1 cellular context compared by ENCODE assay signal in genomic region chr3:9638147-9638546, GRCh38.
TF ChIP-seq lines count a peak whose summit lies in the region.

No MANE protein-coding gene starts in this region.

TF ChIP-seq in K562, 482 proteins besides CTCF, POLR2A, EP300 and RAD21 (continued from another document):
- TF ChIP-seq CREB3L1 (IDR thresholded peaks at IDR 0.05; ENCODE audit: borderline replicate concordance, low read depth) = no peak
- TF ChIP-seq ZEB2 (IDR thresholded peaks at IDR 0.05) = 0 out of 2 replicates have a peak, but pooled peaks have one; percentile 29
- TF ChIP-seq ILF3 (IDR thresholded peaks at IDR 0.05; ENCODE audit: borderline replicate concordance) = no peak
- TF ChIP-seq CBFA2T2 (conservative IDR thresholded peaks at IDR 0.05) = peak; percentile 66
- peak; percentile 6; the same call in 1 of the 2 replicates for TF ChIP-seq JUND (IDR thresholded peaks at IDR 0.05; ENCODE audit: borderline replicate concordance, low read depth, low read length)
- TF ChIP-seq JUND (tag; IDR thresholded peaks at IDR 0.05; ENCODE audit: borderline replicate concordance, low read depth, low read length) = no peak; the same call in 2 of the 3 replicates
- no peak for TF ChIP-seq SMAD1 (IDR thresholded peaks at IDR 0.05; ENCODE audit: low read depth, low read length, partially characterized antibody)
- peak; percentile 54; the same call in 1 of the 2 replicates for TF ChIP-seq NCOR1 (IDR thresholded peaks at IDR 0.05)
- peak; percentile 74 for TF ChIP-seq DPF2 (IDR thresholded peaks at IDR 0.05)
- TF ChIP-seq THAP12 (CRISPR knock-in tag; IDR thresholded peaks at IDR 0.05) = no peak
- TF ChIP-seq FOXA3 (CRISPR knock-in tag; conservative IDR thresholded peaks at IDR 0.05 in 1 of 2, IDR thresholded peaks at IDR 0.05 in 1 of 2) = no peak
- peak; percentile 77 for TF ChIP-seq KLF16 (IDR thresholded peaks at IDR 0.05)
- TF ChIP-seq DACH1 (IDR thresholded peaks at IDR 0.05; ENCODE audit: partially characterized antibody) = no peak
- TF ChIP-seq SMARCA4 (IDR thresholded peaks at IDR 0.05) = peak; percentile 65
- TF ChIP-seq TCF3 (CRISPR knock-in tag; IDR thresholded peaks at IDR 0.05) = peak; percentile 87
- TF ChIP-seq HDAC1 (IDR thresholded peaks at IDR 0.05) = no peak
- peak; percentile 40; the same call in 1 of the 2 replicates for TF ChIP-seq STAT5A (IDR thresholded peaks at IDR 0.05; ENCODE audit: borderline replicate concordance, low read length)
- TF ChIP-seq, protein P1, sequence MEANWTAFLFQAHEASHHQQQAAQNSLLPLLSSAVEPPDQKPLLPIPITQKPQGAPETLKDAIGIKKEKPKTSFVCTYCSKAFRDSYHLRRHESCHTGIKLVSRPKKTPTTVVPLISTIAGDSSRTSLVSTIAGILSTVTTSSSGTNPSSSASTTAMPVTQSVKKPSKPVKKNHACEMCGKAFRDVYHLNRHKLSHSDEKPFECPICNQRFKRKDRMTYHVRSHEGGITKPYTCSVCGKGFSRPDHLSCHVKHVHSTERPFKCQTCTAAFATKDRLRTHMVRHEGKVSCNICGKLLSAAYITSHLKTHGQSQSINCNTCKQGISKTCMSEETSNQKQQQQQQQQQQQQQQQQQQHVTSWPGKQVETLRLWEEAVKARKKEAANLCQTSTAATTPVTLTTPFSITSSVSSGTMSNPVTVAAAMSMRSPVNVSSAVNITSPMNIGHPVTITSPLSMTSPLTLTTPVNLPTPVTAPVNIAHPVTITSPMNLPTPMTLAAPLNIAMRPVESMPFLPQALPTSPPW (CRISPR knock-in tag; IDR thresholded peaks at IDR 0.05) = peak; percentile 8; the same call in 1 of the 2 replicates
- peak; percentile 30; the same call in 1 of the 2 replicates for TF ChIP-seq CREM (IDR thresholded peaks at IDR 0.05; ENCODE audit: low read depth)
- TF ChIP-seq ID3 (CRISPR knock-in tag; IDR thresholded peaks at IDR 0.05) = no peak
- 0 out of 2 replicates have a peak, but pooled peaks have one; percentile 35 for TF ChIP-seq ID3 (tag; IDR thresholded peaks at IDR 0.05)
- TF ChIP-seq STAT6 (CRISPR knock-in tag; IDR thresholded peaks at IDR 0.05) = no peak
- no peak for TF ChIP-seq CREB5 (CRISPR knock-in tag; IDR thresholded peaks at IDR 0.05)
- no peak for TF ChIP-seq FOXP1 (CRISPR knock-in tag; IDR thresholded peaks at IDR 0.05)
- TF ChIP-seq SMARCE1 (IDR thresholded peaks at IDR 0.05) = peak; percentile 44
- TF ChIP-seq, protein P2, sequence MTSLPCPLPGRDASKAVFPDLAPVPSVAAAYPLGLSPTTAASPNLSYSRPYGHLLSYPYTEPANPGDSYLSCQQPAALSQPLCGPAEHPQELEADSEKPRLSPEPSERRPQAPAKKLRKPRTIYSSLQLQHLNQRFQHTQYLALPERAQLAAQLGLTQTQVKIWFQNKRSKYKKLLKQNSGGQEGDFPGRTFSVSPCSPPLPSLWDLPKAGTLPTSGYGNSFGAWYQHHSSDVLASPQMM (CRISPR knock-in tag; IDR thresholded peaks at IDR 0.05) = no peak
- peak; percentile 41; the same call in 1 of the 2 replicates for TF ChIP-seq GATA2 (CRISPR knock-in tag; IDR thresholded peaks at IDR 0.05)
- no peak for TF ChIP-seq ZNF589 (CRISPR knock-in tag; IDR thresholded peaks at IDR 0.05; ENCODE audit: low read depth)
- no peak for TF ChIP-seq NFXL1 (CRISPR knock-in tag; IDR thresholded peaks at IDR 0.05)
- TF ChIP-seq, protein P3, sequence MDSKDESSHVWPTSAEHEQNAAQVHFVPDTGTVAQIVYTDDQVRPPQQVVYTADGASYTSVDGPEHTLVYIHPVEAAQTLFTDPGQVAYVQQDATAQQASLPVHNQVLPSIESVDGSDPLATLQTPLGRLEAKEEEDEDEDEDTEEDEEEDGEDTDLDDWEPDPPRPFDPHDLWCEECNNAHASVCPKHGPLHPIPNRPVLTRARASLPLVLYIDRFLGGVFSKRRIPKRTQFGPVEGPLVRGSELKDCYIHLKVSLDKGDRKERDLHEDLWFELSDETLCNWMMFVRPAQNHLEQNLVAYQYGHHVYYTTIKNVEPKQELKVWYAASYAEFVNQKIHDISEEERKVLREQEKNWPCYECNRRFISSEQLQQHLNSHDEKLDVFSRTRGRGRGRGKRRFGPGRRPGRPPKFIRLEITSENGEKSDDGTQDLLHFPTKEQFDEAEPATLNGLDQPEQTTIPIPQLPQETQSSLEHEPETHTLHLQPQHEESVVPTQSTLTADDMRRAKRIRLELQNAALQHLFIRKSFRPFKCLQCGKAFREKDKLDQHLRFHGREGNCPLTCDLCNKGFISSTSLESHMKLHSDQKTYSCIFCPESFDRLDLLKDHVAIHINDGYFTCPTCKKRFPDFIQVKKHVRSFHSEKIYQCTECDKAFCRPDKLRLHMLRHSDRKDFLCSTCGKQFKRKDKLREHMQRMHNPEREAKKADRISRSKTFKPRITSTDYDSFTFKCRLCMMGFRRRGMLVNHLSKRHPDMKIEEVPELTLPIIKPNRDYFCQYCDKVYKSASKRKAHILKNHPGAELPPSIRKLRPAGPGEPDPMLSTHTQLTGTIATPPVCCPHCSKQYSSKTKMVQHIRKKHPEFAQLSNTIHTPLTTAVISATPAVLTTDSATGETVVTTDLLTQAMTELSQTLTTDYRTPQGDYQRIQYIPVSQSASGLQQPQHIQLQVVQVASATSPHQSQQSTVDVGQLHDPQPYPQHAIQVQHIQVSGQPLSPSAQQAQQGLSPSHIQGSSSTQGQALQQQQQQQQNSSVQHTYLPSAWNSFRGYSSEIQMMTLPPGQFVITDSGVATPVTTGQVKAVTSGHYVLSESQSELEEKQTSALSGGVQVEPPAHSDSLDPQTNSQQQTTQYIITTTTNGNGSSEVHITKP (IDR thresholded peaks at IDR 0.05; ENCODE audit: partially characterized antibody) = peak; percentile 38
- no peak for TF ChIP-seq XRCC5 (IDR thresholded peaks at IDR 0.05; ENCODE audit: low read depth, low read length)
- no peak for TF ChIP-seq NFYB (IDR thresholded peaks at IDR 0.05; ENCODE audit: extremely low read depth, insufficient read length)
- no peak for TF ChIP-seq ZNF197 (CRISPR knock-in tag; IDR thresholded peaks at IDR 0.05; ENCODE audit: low read depth)
- no peak for TF ChIP-seq SOX6 (IDR thresholded peaks at IDR 0.05)
